1 cellular context compared by ENCODE assay signal in the genomic region with DNA sequence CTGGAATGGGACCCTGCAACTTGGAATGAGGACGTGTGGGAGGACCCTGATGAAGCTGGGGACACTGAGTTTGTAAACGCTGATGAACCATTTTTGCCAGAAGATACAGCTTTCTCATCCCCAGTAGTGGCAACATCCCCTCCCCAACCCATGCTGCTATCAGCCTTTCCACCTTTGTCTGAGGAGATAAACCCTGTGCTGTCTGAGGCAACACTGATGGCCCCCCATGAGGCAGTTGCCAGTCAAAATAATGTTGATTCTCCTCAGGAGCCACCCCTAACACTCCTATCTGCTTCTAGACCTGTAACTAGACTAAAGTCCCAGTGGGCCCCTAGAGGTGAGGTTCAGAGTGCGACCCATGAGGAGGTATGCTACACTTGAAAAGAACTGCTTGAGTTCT.
TF ChIP-seq lines count a peak whose summit lies in the region.

No MANE protein-coding gene starts in this region.

TF ChIP-seq in K562, 482 proteins besides CTCF, POLR2A, EP300 and RAD21 (continued from another document and continues in another):
- TF ChIP-seq ZNF232 (CRISPR knock-in tag; IDR thresholded peaks at IDR 0.05) (no peak), ETS2 (tag; IDR thresholded peaks at IDR 0.05; ENCODE audit: borderline replicate concordance, poor library complexity, severe bottlenecking) (no peak), NR0B1 (IDR thresholded peaks at IDR 0.05; ENCODE audit: partially characterized antibody) (no peak), NFE2 (IDR thresholded peaks at IDR 0.05; ENCODE audit: low read depth) (no peak), ZNF507 (tag; conservative IDR thresholded peaks at IDR 0.05) (no peak), CHD7 (IDR thresholded peaks at IDR 0.05; ENCODE audit: low read depth, low read length) (no peak), DMBX1 (CRISPR knock-in tag; IDR thresholded peaks at IDR 0.05; ENCODE audit: borderline replicate concordance) (no peak), TAL1 (IDR thresholded peaks at IDR 0.05) (peak; percentile 77), HNRNPL (IDR thresholded peaks at IDR 0.05; ENCODE audit: low read depth, low read length) (no peak), NEUROD1 (IDR thresholded peaks at IDR 0.05; ENCODE audit: borderline replicate concordance, low read depth, low read length, partially characterized antibody) (no peak), ZNF699 (CRISPR knock-in tag; IDR thresholded peaks at IDR 0.05; ENCODE audit: insufficient replicate concordance) (no peak), ATF3 (IDR thresholded peaks at IDR 0.05) (no peak; the same call in 1 of the 2 replicates), ATF3 (CRISPR knock-in tag; conservative IDR thresholded peaks at IDR 0.05) (no peak), JUND (IDR thresholded peaks at IDR 0.05; ENCODE audit: borderline replicate concordance, low read depth, low read length) (peak; percentile 23; the same call in 1 of the 2 replicates), JUND (tag; IDR thresholded peaks at IDR 0.05; ENCODE audit: borderline replicate concordance, low read depth, low read length) (no peak; the same call in 2 of the 3 replicates), SNRNP70 (optimal IDR thresholded peaks at IDR 0.05; ENCODE audit: low read depth, low read length) (no peak), USF1 (CRISPR knock-in tag; IDR thresholded peaks at IDR 0.05) (no peak), ATF1 (CRISPR knock-in tag; IDR thresholded peaks at IDR 0.05) (no peak), ATF1 (tag; IDR thresholded peaks at IDR 0.05) (no peak), TRIM28 (IDR thresholded peaks at IDR 0.05) (no peak), ELF2 (CRISPR knock-in tag; IDR thresholded peaks at IDR 0.05) (no peak), NFE2L1 (tag; IDR thresholded peaks at IDR 0.05; ENCODE audit: borderline replicate concordance, low read depth) (no peak), TOE1 (IDR thresholded peaks at IDR 0.05; ENCODE audit: borderline replicate concordance) (no peak), TOE1 (CRISPR knock-in tag; IDR thresholded peaks at IDR 0.05; ENCODE audit: borderline replicate concordance, low read depth) (no peak), U2AF2 (optimal IDR thresholded peaks at IDR 0.05; ENCODE audit: low read depth, low read length) (no peak), DDX20 (tag; IDR thresholded peaks at IDR 0.05; ENCODE audit: low read depth) (no peak), ZNF277 (CRISPR knock-in tag; IDR thresholded peaks at IDR 0.05; ENCODE audit: borderline replicate concordance) (no peak), MLX (CRISPR knock-in tag; conservative IDR thresholded peaks at IDR 0.05) (no peak), CCAR2 (IDR thresholded peaks at IDR 0.05; ENCODE audit: low read depth, low read length) (no peak), ZNF766 (CRISPR knock-in tag; conservative IDR thresholded peaks at IDR 0.05) (no peak), HDAC2 (IDR thresholded peaks at IDR 0.05) (peak; percentile 39; the same call in 1 of the 2 replicates), SUPT5H (IDR thresholded peaks at IDR 0.05) (no peak)
- TF ChIP-seq, protein P1, sequence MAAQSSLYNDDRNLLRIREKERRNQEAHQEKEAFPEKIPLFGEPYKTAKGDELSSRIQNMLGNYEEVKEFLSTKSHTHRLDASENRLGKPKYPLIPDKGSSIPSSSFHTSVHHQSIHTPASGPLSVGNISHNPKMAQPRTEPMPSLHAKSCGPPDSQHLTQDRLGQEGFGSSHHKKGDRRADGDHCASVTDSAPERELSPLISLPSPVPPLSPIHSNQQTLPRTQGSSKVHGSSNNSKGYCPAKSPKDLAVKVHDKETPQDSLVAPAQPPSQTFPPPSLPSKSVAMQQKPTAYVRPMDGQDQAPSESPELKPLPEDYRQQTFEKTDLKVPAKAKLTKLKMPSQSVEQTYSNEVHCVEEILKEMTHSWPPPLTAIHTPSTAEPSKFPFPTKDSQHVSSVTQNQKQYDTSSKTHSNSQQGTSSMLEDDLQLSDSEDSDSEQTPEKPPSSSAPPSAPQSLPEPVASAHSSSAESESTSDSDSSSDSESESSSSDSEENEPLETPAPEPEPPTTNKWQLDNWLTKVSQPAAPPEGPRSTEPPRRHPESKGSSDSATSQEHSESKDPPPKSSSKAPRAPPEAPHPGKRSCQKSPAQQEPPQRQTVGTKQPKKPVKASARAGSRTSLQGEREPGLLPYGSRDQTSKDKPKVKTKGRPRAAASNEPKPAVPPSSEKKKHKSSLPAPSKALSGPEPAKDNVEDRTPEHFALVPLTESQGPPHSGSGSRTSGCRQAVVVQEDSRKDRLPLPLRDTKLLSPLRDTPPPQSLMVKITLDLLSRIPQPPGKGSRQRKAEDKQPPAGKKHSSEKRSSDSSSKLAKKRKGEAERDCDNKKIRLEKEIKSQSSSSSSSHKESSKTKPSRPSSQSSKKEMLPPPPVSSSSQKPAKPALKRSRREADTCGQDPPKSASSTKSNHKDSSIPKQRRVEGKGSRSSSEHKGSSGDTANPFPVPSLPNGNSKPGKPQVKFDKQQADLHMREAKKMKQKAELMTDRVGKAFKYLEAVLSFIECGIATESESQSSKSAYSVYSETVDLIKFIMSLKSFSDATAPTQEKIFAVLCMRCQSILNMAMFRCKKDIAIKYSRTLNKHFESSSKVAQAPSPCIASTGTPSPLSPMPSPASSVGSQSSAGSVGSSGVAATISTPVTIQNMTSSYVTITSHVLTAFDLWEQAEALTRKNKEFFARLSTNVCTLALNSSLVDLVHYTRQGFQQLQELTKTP (IDR thresholded peaks at IDR 0.05; ENCODE audit: low read depth in 1 of 2, partially characterized antibody in 2 of 2): no peak
- TF ChIP-seq, protein P2, sequence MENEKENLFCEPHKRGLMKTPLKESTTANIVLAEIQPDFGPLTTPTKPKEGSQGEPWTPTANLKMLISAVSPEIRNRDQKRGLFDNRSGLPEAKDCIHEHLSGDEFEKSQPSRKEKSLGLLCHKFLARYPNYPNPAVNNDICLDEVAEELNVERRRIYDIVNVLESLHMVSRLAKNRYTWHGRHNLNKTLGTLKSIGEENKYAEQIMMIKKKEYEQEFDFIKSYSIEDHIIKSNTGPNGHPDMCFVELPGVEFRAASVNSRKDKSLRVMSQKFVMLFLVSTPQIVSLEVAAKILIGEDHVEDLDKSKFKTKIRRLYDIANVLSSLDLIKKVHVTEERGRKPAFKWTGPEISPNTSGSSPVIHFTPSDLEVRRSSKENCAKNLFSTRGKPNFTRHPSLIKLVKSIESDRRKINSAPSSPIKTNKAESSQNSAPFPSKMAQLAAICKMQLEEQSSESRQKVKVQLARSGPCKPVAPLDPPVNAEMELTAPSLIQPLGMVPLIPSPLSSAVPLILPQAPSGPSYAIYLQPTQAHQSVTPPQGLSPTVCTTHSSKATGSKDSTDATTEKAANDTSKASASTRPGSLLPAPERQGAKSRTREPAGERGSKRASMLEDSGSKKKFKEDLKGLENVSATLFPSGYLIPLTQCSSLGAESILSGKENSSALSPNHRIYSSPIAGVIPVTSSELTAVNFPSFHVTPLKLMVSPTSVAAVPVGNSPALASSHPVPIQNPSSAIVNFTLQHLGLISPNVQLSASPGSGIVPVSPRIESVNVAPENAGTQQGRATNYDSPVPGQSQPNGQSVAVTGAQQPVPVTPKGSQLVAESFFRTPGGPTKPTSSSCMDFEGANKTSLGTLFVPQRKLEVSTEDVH (IDR thresholded peaks at IDR 0.05; ENCODE audit: low read depth, partially characterized antibody): no peak
